Comparison of ENCODE assay signal across 1 cellular context in genomic region chr10:97498076-97498840, GRCh38.
TF ChIP-seq lines count a peak whose summit lies in the region.

TSS of gene MMS19 (minus strand) at chr10:97498422. CDS start at chr10:97498384, 38 bp downstream.

TF ChIP-seq in HepG2, 621 proteins besides CTCF, POLR2A, EP300 and RAD21 (continued from another document):
- TF ChIP-seq MATR3 (CRISPR knock-in tag; IDR thresholded peaks at IDR 0.05): no peak
- no peak for TF ChIP-seq NFE2 (CRISPR knock-in tag; IDR thresholded peaks at IDR 0.05)
- TF ChIP-seq ZNF414 (CRISPR knock-in tag; IDR thresholded peaks at IDR 0.05): 0 out of 2 replicates have a peak, but pooled peaks have one; percentile 41
- no peak for TF ChIP-seq U2AF2 (IDR thresholded peaks at IDR 0.05; ENCODE audit: low read depth, low read length)
- no peak; the same call in 1 of the 2 replicates for TF ChIP-seq ZIK1 (CRISPR knock-in tag; IDR thresholded peaks at IDR 0.05; ENCODE audit: borderline replicate concordance, low read depth)
- no peak for TF ChIP-seq GLMP (CRISPR knock-in tag; IDR thresholded peaks at IDR 0.05; ENCODE audit: borderline replicate concordance)
- peak; percentile 51; the same call in 1 of the 2 replicates for TF ChIP-seq ESRRA (CRISPR knock-in tag; IDR thresholded peaks at IDR 0.05; ENCODE audit: low read depth)
- no peak for TF ChIP-seq NR1H2 (CRISPR knock-in tag; IDR thresholded peaks at IDR 0.05; ENCODE audit: borderline replicate concordance, low read depth)
- no peak for TF ChIP-seq ZNF512 (CRISPR knock-in tag; IDR thresholded peaks at IDR 0.05)
- no peak for TF ChIP-seq ZHX1 (CRISPR knock-in tag; IDR thresholded peaks at IDR 0.05; ENCODE audit: low read depth)
- peak; percentile 94; the same call in 1 of the 2 replicates for TF ChIP-seq ZNF547 (CRISPR knock-in tag; IDR thresholded peaks at IDR 0.05)
- no peak for TF ChIP-seq HMGXB3 (CRISPR knock-in tag; IDR thresholded peaks at IDR 0.05; ENCODE audit: borderline replicate concordance)
- no peak for TF ChIP-seq MAFK (conservative IDR thresholded peaks at IDR 0.05 in 1 of 2, IDR thresholded peaks at IDR 0.05 in 1 of 2; ENCODE audit: low read length in 2 of 2)
- TF ChIP-seq ZFP36L2 (CRISPR knock-in tag; IDR thresholded peaks at IDR 0.05): no peak
- TF ChIP-seq ZNF343 (CRISPR knock-in tag; IDR thresholded peaks at IDR 0.05): no peak
